In the genomic region with DNA sequence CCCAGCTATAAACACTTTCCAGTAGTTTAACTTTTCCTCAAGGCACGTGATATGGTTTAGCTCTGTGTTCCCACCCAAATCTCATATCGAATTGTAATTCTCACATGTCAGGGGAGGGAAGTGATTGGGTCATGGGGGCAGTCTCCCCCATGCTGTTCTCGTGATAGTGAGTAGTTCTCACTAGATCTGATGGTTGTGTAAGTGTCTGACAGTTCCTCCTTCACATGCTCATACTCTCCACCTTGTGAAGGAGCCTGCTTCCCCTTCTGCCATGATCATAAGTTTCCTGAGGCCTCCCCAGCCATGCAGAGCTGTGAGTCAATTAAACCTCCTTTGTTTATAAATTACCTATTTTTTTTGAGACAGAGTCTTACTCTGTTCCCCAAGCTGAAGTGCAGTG, we compare ENCODE assay signal across 16 cellular contexts.
DNase-seq lines count a peak whose midpoint lies in the region; ATAC-seq, FAIRE-seq and TF ChIP-seq lines count a peak whose summit lies in the region.
"Had no signal": no experiment of that assay in that cellular context is flagged by ENCODE, and none has a peak within 500 bp of the region (broad histone marks: within the 10 kb centered on the region; RNA-seq: fewer than 3 reads in every experiment).

No MANE protein-coding gene starts in this region.

- H3K27me3 Mint-ChIP-seq in dendritic cell treated with granulocyte-macrophage colony-stimulating factor and Interleukin-4, amounts not matched to agents 40 ng/mL and 50 ng/mL, for 4 days = no peaks in the 10 kb centered on the region
- H3K27me3 Mint-ChIP-seq in osteocyte (ENCODE audit: unreplicated experiment) = no peaks in the 10 kb centered on the region
- no peaks in the 10 kb centered on the region for H3K27me3 Mint-ChIP-seq in activated CD4-positive, alpha-beta T cell treated with anti-CD3 and anti-CD28 coated beads for 36 hours
- H3K27me3 Mint-ChIP-seq: CD4-positive, CD25-positive, alpha-beta regulatory T cell; stimulated activated naive CD8-positive, alpha-beta T cell treated with anti-CD3 and anti-CD28 coated beads, Interleukin-15, amount 100 ng/mL, for 72 hours had no signal

- H3K27ac Mint-ChIP-seq in dendritic cell treated with granulocyte-macrophage colony-stimulating factor and Interleukin-4, amounts not matched to agents 40 ng/mL and 50 ng/mL, for 4 days = peak overlapping the region; percentile 55
- H3K27ac Mint-ChIP-seq in osteocyte (ENCODE audit: unreplicated experiment) = no peak overlapping the region
- no peak overlapping the region for H3K27ac Mint-ChIP-seq in activated CD4-positive, alpha-beta T cell treated with anti-CD3 and anti-CD28 coated beads for 36 hours
- H3K27ac Mint-ChIP-seq: stimulated activated naive CD8-positive, alpha-beta T cell treated with anti-CD3 and anti-CD28 coated beads, Interleukin-15, amount 100 ng/mL, for 72 hours had no signal

- H3K4me3 Mint-ChIP-seq in dendritic cell treated with granulocyte-macrophage colony-stimulating factor and Interleukin-4, amounts not matched to agents 40 ng/mL and 50 ng/mL, for 4 days = no peak overlapping the region
- H3K4me3 Mint-ChIP-seq in osteocyte (ENCODE audit: unreplicated experiment) = no peak overlapping the region
- H3K4me3 Mint-ChIP-seq in activated CD4-positive, alpha-beta T cell treated with anti-CD3 and anti-CD28 coated beads for 36 hours = no peak overlapping the region
- H3K4me3 Mint-ChIP-seq: CD4-positive, CD25-positive, alpha-beta regulatory T cell; stimulated activated naive CD8-positive, alpha-beta T cell treated with anti-CD3 and anti-CD28 coated beads, Interleukin-15, amount 100 ng/mL, for 72 hours had no signal

- peaks cover 13% of the 10 kb centered on the region for H3K9me3 Mint-ChIP-seq in dendritic cell treated with granulocyte-macrophage colony-stimulating factor and Interleukin-4, amounts not matched to agents 40 ng/mL and 50 ng/mL, for 4 days
- H3K9me3 Mint-ChIP-seq in osteocyte (ENCODE audit: unreplicated experiment) = no peaks in the 10 kb centered on the region
- no peaks in the 10 kb centered on the region for H3K9me3 Mint-ChIP-seq in activated CD4-positive, alpha-beta T cell treated with anti-CD3 and anti-CD28 coated beads for 36 hours (ENCODE audit: low read depth)
- H3K9me3 Mint-ChIP-seq: CD4-positive, CD25-positive, alpha-beta regulatory T cell had no signal

- POLR2A ChIA-PET in activated CD4-positive, alpha-beta T cell treated with anti-CD3 and anti-CD28 coated beads for 36 hours (lab: Charles Lee) = no interaction called here

- TF ChIP-seq CTCF in osteocyte (IDR thresholded peaks at IDR 0.05) = no peak

- peaks cover 54% of the 10 kb centered on the region for H3K36me3 Mint-ChIP-seq in dendritic cell treated with granulocyte-macrophage colony-stimulating factor and Interleukin-4, amounts not matched to agents 40 ng/mL and 50 ng/mL, for 4 days (ENCODE audit: low read depth)
- H3K36me3 Mint-ChIP-seq in osteocyte (ENCODE audit: unreplicated experiment) = peaks cover 21% of the 10 kb centered on the region
- H3K36me3 Mint-ChIP-seq in activated CD4-positive, alpha-beta T cell treated with anti-CD3 and anti-CD28 coated beads for 36 hours (ENCODE audit: low read depth) = peaks cover 15% of the 10 kb centered on the region

- peaks cover 48% of the 10 kb centered on the region for H3K4me1 Mint-ChIP-seq in dendritic cell treated with granulocyte-macrophage colony-stimulating factor and Interleukin-4, amounts not matched to agents 40 ng/mL and 50 ng/mL, for 4 days (ENCODE audit: low read depth)
- peaks cover 17% of the 10 kb centered on the region for H3K4me1 Mint-ChIP-seq in osteocyte (ENCODE audit: unreplicated experiment)
- peaks cover 10% of the 10 kb centered on the region for H3K4me1 Mint-ChIP-seq in activated CD4-positive, alpha-beta T cell treated with anti-CD3 and anti-CD28 coated beads for 36 hours

- FAIRE-seq in GM12891 (lab: Jason Lieb, UNC) = peak; percentile 50
- FAIRE-seq: H1 had no signal

- intact Hi-C loops in dendritic cell treated with granulocyte-macrophage colony-stimulating factor and Interleukin-4, amounts not matched to agents 40 ng/mL and 50 ng/mL, for 4 days (cut with micrococcal nuclease) = no loop called here
- intact Hi-C loops in activated CD4-positive, alpha-beta T cell treated with anti-CD3 and anti-CD28 coated beads for 36 hours (cut with DNase I, micrococcal nuclease) = no loop called here

- ATAC-seq in activated CD4-positive, alpha-beta T cell treated with anti-CD3 and anti-CD28 coated beads for 36 hours = no peak
- ATAC-seq: stimulated activated naive CD8-positive, alpha-beta T cell treated with anti-CD3 and anti-CD28 coated beads, Interleukin-15, amount 100 ng/mL, for 72 hours had no signal

- CTCF ChIA-PET in activated CD4-positive, alpha-beta T cell treated with anti-CD3 and anti-CD28 coated beads for 36 hours (lab: Charles Lee) = interaction anchor here (0.6 to 1.4 kb wide), 2 partner anchors 15 to 508 kb away, joined by 3 read pairs; no protein-coding TSS in a partner anchor

- TF ChIP-seq POLR2A in GM12891 (IDR thresholded peaks at IDR 0.05; ENCODE audit: low read depth, low read length) = no peak

- no peak for DNase-seq in GM12891 (ENCODE audit: insufficient read length, low spot score)
- DNase-seq in NOMO-1 treated with DMSO at 0.1 percent for 48 hours (lab: John Stamatoyannopoulos, UW; ENCODE audit: unreplicated experiment) = peak; percentile 89
- peak; percentile 19 for DNase-seq in osteocyte (ENCODE audit: extremely low spot score, unreplicated experiment)
- DNase-seq in NCI-H1092 (lab: John Stamatoyannopoulos, UW) = no peak
- no peak for DNase-seq in activated CD4-positive, alpha-beta T cell treated with anti-CD3 and anti-CD28 coated beads for 36 hours
- no peak for DNase-seq in NCI-H226
- DNase-seq: activated naive CD4-positive, alpha-beta T cell; CD4-positive, CD25-positive, alpha-beta regulatory T cell; effector CD4-positive, alpha-beta T cell; NCI-H1048; NCI-H2171; nucleus accumbens; SK-N-SH; stimulated activated naive CD8-positive, alpha-beta T cell treated with anti-CD3 and anti-CD28 coated beads, Interleukin-15, amount 100 ng/mL, for 72 hours had no signal

TF ChIP-seq in GM12891, 5 proteins besides CTCF, POLR2A, EP300 and RAD21:
- TF ChIP-seq POLR2AphosphoS5 (IDR thresholded peaks at IDR 0.05; ENCODE audit: low read depth, low read length) (no peak), POU2F2 (IDR thresholded peaks at IDR 0.05; ENCODE audit: low read depth, low read length) (no peak), PAX5 (IDR thresholded peaks at IDR 0.05; ENCODE audit: insufficient read depth, low read length, severe bottlenecking) (no peak), SPI1 (IDR thresholded peaks at IDR 0.05; ENCODE audit: low read depth, low read length) (no peak), TAF1 (IDR thresholded peaks at IDR 0.05; ENCODE audit: low read depth, low read length) (no peak)
TF ChIP-seq in GM12891: peak in this region for 0.

Comparison
In these comparisons a context has a peak if more than half of its experiments do, and no peak if none do; other contexts are left out.
1. DNase-seq: peak in NOMO-1 treated with DMSO at 0.1 percent for 48 hours (single experiment) and osteocyte (single experiment); none in GM12891 (single experiment), NCI-H1092 (single experiment), activated CD4-positive, alpha-beta T cell treated with anti-CD3 and anti-CD28 coated beads for 36 hours (single experiment) and NCI-H226 (single experiment).